35 cellular contexts compared by ENCODE assay signal in genomic region chr2:6579281-6579680, GRCh38.
A peak's percentile ranks its signal among the peaks of the same experiment; 100 is the strongest.
DNase-seq lines count a peak whose midpoint lies in the region; ATAC-seq, FAIRE-seq and TF ChIP-seq lines count a peak whose summit lies in the region.
"Had no signal": no experiment of that assay in that cellular context is flagged by ENCODE, and none has a peak within 500 bp of the region (broad histone marks: within the 10 kb centered on the region; RNA-seq: fewer than 3 reads in every experiment).

No MANE protein-coding gene starts in this region.

- peak overlapping the region; percentile 29; the same call in 1 of the 2 replicates for H2BK20ac ChIP-seq in IMR-90 (ENCODE audit: low read depth, low read length)
- H2BK20ac ChIP-seq in H9 (ENCODE audit: low read depth, low read length, poor library complexity, severe bottlenecking): no peak overlapping the region

- H3K27ac ChIP-seq in HepG2 (ENCODE audit: extremely low read length, insufficient read depth, low read length) (no peak overlapping the region), right lobe of liver (no peak overlapping the region), IMR-90 (ENCODE audit: insufficient read depth, low read length) (no peak overlapping the region), H9 (ENCODE audit: insufficient read length, low read depth, low read length) (no peak overlapping the region)
- H3K27ac ChIP-seq: 22Rv1; A549; BLaER1; BLaER1 treated with 17β-estradiol and CSF1 and Interleukin-3, amounts not matched to agents 10 nM and 100 nM; C4-2B had no signal

- H3K9ac ChIP-seq in HepG2 (ENCODE audit: insufficient read depth, low read depth, low read length) (no peak overlapping the region), IMR-90 (ENCODE audit: low read depth, low read length) (no peak overlapping the region), H9 (ENCODE audit: extremely low read depth, insufficient read length, low read length) (no peak overlapping the region)
- H3K9ac ChIP-seq: BLaER1; BLaER1 treated with 17β-estradiol and CSF1 and Interleukin-3, amounts not matched to agents 10 nM and 100 nM had no signal

- intact Hi-C loops in HepG2 (cut with micrococcal nuclease; ENCODE audit: unreplicated experiment) (no loop called here), right lobe of liver (cut with DNase I) (no loop called here), IMR-90 (cut with micrococcal nuclease) (loop anchor here (5.0 kb wide), 1 partner anchor 48 kb away; no protein-coding TSS in a partner anchor)

- TF ChIP-seq CTCF in HepG2 (CRISPR knock-in tag; IDR thresholded peaks at IDR 0.05): no peak
- TF ChIP-seq CTCF in right lobe of liver (IDR thresholded peaks at IDR 0.05): no peak
- TF ChIP-seq CTCF in IMR-90 (conservative IDR thresholded peaks at IDR 0.05; ENCODE audit: low read depth, low read length): no peak
- no peak for TF ChIP-seq CTCF in brain (conservative IDR thresholded peaks at IDR 0.05)
- TF ChIP-seq CTCF in H9 (conservative IDR thresholded peaks at IDR 0.05): no peak

- H3K4me1 ChIP-seq in HepG2 (ENCODE audit: insufficient read depth, low read length) (no peaks in the 10 kb centered on the region), right lobe of liver (no peaks in the 10 kb centered on the region), IMR-90 (ENCODE audit: control insufficient read depth, insufficient read depth, low read length) (peaks cover 8% of the 10 kb centered on the region), H9 (ENCODE audit: insufficient read depth, low read length) (no peaks in the 10 kb centered on the region)
- H3K4me1 ChIP-seq: A549, BE2C, Caco-2 had no signal

- no peaks in the 10 kb centered on the region for H3K79me2 ChIP-seq in HepG2 (ENCODE audit: insufficient read depth, low read length)
- H3K79me2 ChIP-seq in H9 (ENCODE audit: insufficient read depth, low read length): no peaks in the 10 kb centered on the region

- H2BK120ac ChIP-seq in IMR-90 (ENCODE audit: low read depth, low read length) (0 out of 2 replicates have a peak overlapping the region, but pooled peaks have one; percentile 30), H9 (ENCODE audit: low read depth, low read length, poor library complexity, severe bottlenecking) (no peak overlapping the region)

- H2AK9ac ChIP-seq in IMR-90 (replicated peaks; ENCODE audit: low read depth, low read length, poor library complexity): no peak overlapping the region

- CTCF ChIA-PET in HepG2 (lab: Yijun Ruan, JAX; ENCODE audit: low intra/inter-chr PET ratio, low total read pairs) (no interaction called here), IMR-90 (lab: Yijun Ruan, JAX) (no interaction called here)

- H2BK12ac ChIP-seq in H9 (ENCODE audit: insufficient read length, low read depth, low read length): no peak overlapping the region

- H2AFZ ChIP-seq in HepG2 (ENCODE audit: low read length): no peak overlapping the region
- H2AFZ ChIP-seq in IMR-90 (replicated peaks; ENCODE audit: low read length, poor library complexity): no peak overlapping the region
- no peak overlapping the region for H2AFZ ChIP-seq in H9 (ENCODE audit: low read length)

- no peak overlapping the region for H3K23ac ChIP-seq in IMR-90 (ENCODE audit: low read depth, low read length)
- H3K23ac ChIP-seq in H9 (ENCODE audit: insufficient read length, low read depth, low read length): no peak overlapping the region

- H4K20me1 ChIP-seq in HepG2 (ENCODE audit: insufficient read depth, low read length) (no peaks in the 10 kb centered on the region), IMR-90 (ENCODE audit: insufficient read depth, low read length) (no peaks in the 10 kb centered on the region), H9 (ENCODE audit: control insufficient read depth, insufficient read depth, insufficient read length) (no peaks in the 10 kb centered on the region)
- H4K20me1 ChIP-seq: BLaER1; BLaER1 treated with 17β-estradiol and CSF1 and Interleukin-3, amounts not matched to agents 10 nM and 100 nM had no signal

- no peak overlapping the region for H3K4me3 Mint-ChIP-seq in brain
- no peak overlapping the region for H3K4me3 Mint-ChIP-seq in H9
- H3K4me3 Mint-ChIP-seq: B cell; CD14-positive monocyte; CD4-positive, alpha-beta memory T cell; CD4-positive, alpha-beta T cell; CD4-positive, CD25-positive, alpha-beta regulatory T cell; CD8-positive, alpha-beta memory T cell; CD8-positive, alpha-beta T cell had no signal

- dilution Hi-C loops in IMR-90 (cut with HindIII; ENCODE audit: low sequenced_read_pairs, unreplicated experiment): no loop called here

- no peaks in the 10 kb centered on the region for H3K23me2 ChIP-seq in H9 (ENCODE audit: insufficient read length, low read depth, low read length, poor library complexity, severe bottlenecking)

- H3K4me1 Mint-ChIP-seq in brain (peaks cover 50% of the 10 kb centered on the region), H9 (0 out of 4 replicates have a peak, but pooled peaks cover 2 to 3% of the 10 kb centered on the region in 2 experiments)
- H3K4me1 Mint-ChIP-seq: B cell; CD14-positive monocyte; CD4-positive, alpha-beta memory T cell; CD4-positive, CD25-positive, alpha-beta regulatory T cell; CD8-positive, alpha-beta memory T cell had no signal

- ATAC-seq in HepG2 (no peak), right lobe of liver (no peak), IMR-90 (ENCODE audit: low read depth) (no peak), GM18909 (IDR thresholded peaks at IDR 0.05; ENCODE audit: poor library complexity, unreplicated experiment) (no peak)
- ATAC-seq: A549; CD8-positive, alpha-beta T cell had no signal

- H3K56ac ChIP-seq in IMR-90 (ENCODE audit: extremely low read depth, insufficient read depth, low read length) (no peak overlapping the region), H9 (ENCODE audit: insufficient read length, low read depth, low read length) (no peak overlapping the region)

- peaks cover 15% of the 10 kb centered on the region; the same call in 1 of the 2 replicates for H3K9me3 ChIP-seq in HepG2 (ENCODE audit: low read length)
- H3K9me3 ChIP-seq in right lobe of liver: no peaks in the 10 kb centered on the region
- H3K9me3 ChIP-seq in IMR-90 (ENCODE audit: control insufficient read depth, insufficient read depth, low read length): no peaks in the 10 kb centered on the region
- no peaks in the 10 kb centered on the region for H3K9me3 ChIP-seq in H9 (ENCODE audit: control insufficient read depth, low read depth, low read length)
- H3K9me3 ChIP-seq: A549; BE2C; BLaER1; BLaER1 treated with 17β-estradiol and CSF1 and Interleukin-3, amounts not matched to agents 10 nM and 100 nM; Caco-2 had no signal

- H3K79me1 ChIP-seq in IMR-90 (ENCODE audit: low read depth in 1 of 2, low read length in 2 of 2) (no peaks in the 10 kb centered on the region), H9 (ENCODE audit: insufficient read depth, low read depth, low read length, poor library complexity, severe bottlenecking) (no peaks in the 10 kb centered on the region)

- in situ Hi-C loops in HepG2 (cut with HindIII; ENCODE audit: extremely low pct_ligation_motif_present, low pct_unique_long_range_greater_than_20kb) (no loop called here), IMR-90 (cut with MboI; ENCODE audit: low sequenced_read_pairs) (no loop called here)

- H2AK5ac ChIP-seq in IMR-90 (ENCODE audit: low read depth, low read length) (no peak overlapping the region), H9 (ENCODE audit: insufficient read length, low read length) (no peak overlapping the region)

- H3K14ac ChIP-seq in IMR-90 (replicated peaks; ENCODE audit: low read depth, low read length) (no peak overlapping the region), H9 (ENCODE audit: insufficient read depth, low read length) (no peak overlapping the region)

- H3K4ac ChIP-seq in IMR-90 (ENCODE audit: low read depth, low read length): no peak overlapping the region
- no peak overlapping the region for H3K4ac ChIP-seq in H9 (ENCODE audit: low read depth, low read length)

- DNase-seq in HepG2 (ENCODE audit: low spot score): no peak
- DNase-seq in right lobe of liver: no peak
- DNase-seq in IMR-90: no peak
- no peak for DNase-seq in H9
- DNase-seq: 8988T; ACHN; AML-193; BE2C; C1 segment of cervical spinal cord; Caco-2; Calu3; CD4-positive, alpha-beta memory T cell; CD4-positive, alpha-beta T cell; CD4-positive, CD25-positive, alpha-beta regulatory T cell; CD8-positive, alpha-beta memory T cell; CD8-positive, alpha-beta T cell; COR-L47; DMS 273 treated with DMSO at 0.1 percent for 48 hours; DMS153; DMS53; DMS79; DMS79 treated with DMSO at 0.1 percent for 48 hours; DND-41; EL had no signal

- H3K18ac ChIP-seq in IMR-90 (ENCODE audit: low read depth, low read length) (no peak overlapping the region), H9 (ENCODE audit: insufficient read length, low read depth, low read length) (no peak overlapping the region)

- FAIRE-seq in HepG2 (lab: Jason Lieb, UNC): no peak
- FAIRE-seq: A204.1, A549, D721Med had no signal

- H3T11ph ChIP-seq in H9 (ENCODE audit: low read length): no peak overlapping the region

- H3K27me3 ChIP-seq in HepG2 (ENCODE audit: control insufficient read depth in 1 of 2, insufficient read depth in 2 of 2, low read length in 2 of 2) (no peaks in the 10 kb centered on the region), right lobe of liver (no peaks in the 10 kb centered on the region), IMR-90 (ENCODE audit: control insufficient read depth, insufficient read depth, low read length) (no peaks in the 10 kb centered on the region), H9 (ENCODE audit: insufficient read depth, low read length) (no peaks in the 10 kb centered on the region)
- H3K27me3 ChIP-seq: BE2C; BLaER1; BLaER1 treated with 17β-estradiol and CSF1 and Interleukin-3, amounts not matched to agents 10 nM and 100 nM had no signal

- H3K9me3 Mint-ChIP-seq in brain (peaks cover 0 to 12% (median 4%) of the 10 kb centered on the region in 5 experiments), H9 (no peaks in the 10 kb centered on the region)
- H3K9me3 Mint-ChIP-seq: CD4-positive, alpha-beta T cell; CD8-positive, alpha-beta memory T cell had no signal

- H3K27me3 Mint-ChIP-seq in brain (peaks cover 8% of the 10 kb centered on the region), H9 (ENCODE audit: low read depth) (no peaks in the 10 kb centered on the region)
- H3K27me3 Mint-ChIP-seq: B cell; CD4-positive, CD25-positive, alpha-beta regulatory T cell had no signal

- POLR2A ChIA-PET in HepG2 (lab: Yijun Ruan, JAX): no interaction called here
- POLR2A ChIA-PET in IMR-90 (lab: Charles Lee; ENCODE audit: unreplicated experiment): no interaction called here

- BruUV-seq in HepG2 (replicated peaks; lab: Mats Ljungman, UMichigan) (no TSS peak), IMR-90 (replicated peaks; lab: Mats Ljungman, UMichigan) (no TSS peak)

- TF ChIP-seq RAD21 in HepG2 (CRISPR knock-in tag; IDR thresholded peaks at IDR 0.05): no peak
- no peak for TF ChIP-seq RAD21 in IMR-90 (IDR thresholded peaks at IDR 0.05; ENCODE audit: low read length)

- H2BK5ac ChIP-seq in IMR-90 (ENCODE audit: low read depth, low read length, poor library complexity, severe bottlenecking) (no peak overlapping the region), H9 (ENCODE audit: insufficient read length, low read length) (no peak overlapping the region)

- no peak overlapping the region for H2BK15ac ChIP-seq in IMR-90 (ENCODE audit: low read depth, low read length)
- H2BK15ac ChIP-seq in H9 (ENCODE audit: low read depth, low read length): no peak overlapping the region

- H3K4me2 ChIP-seq in HepG2 (ENCODE audit: low read depth, low read length) (no peak overlapping the region), IMR-90 (ENCODE audit: low read depth, low read length) (no peak overlapping the region), H9 (ENCODE audit: insufficient read depth, insufficient read length, low read length) (no peak overlapping the region)
- H3K4me2 ChIP-seq: A549 had no signal

- H3K9me1 ChIP-seq in IMR-90 (ENCODE audit: insufficient read depth, low read length): no peaks in the 10 kb centered on the region

- TF ChIP-seq POLR2A in HepG2 (IDR thresholded peaks at IDR 0.05; ENCODE audit: insufficient read depth in 1 of 2, low read depth in 2 of 2, low read length in 2 of 2) (no peak), right lobe of liver (IDR thresholded peaks at IDR 0.05) (no peak), IMR-90 (IDR thresholded peaks at IDR 0.05; ENCODE audit: low read depth, low read length) (no peak)

- H3K27ac Mint-ChIP-seq in brain (peak overlapping the region in 3 of 5 experiments; percentile 51 to 84 (median 68)), H9 (no peak overlapping the region)
- H3K27ac Mint-ChIP-seq: B cell; CD14-positive monocyte; CD4-positive, alpha-beta memory T cell; CD4-positive, alpha-beta T cell; CD4-positive, CD25-positive, alpha-beta regulatory T cell; CD8-positive, alpha-beta memory T cell; CD8-positive, alpha-beta T cell had no signal

- no peak overlapping the region for H3K4me3 ChIP-seq in HepG2 (replicated peaks in 1 of 3; ENCODE audit: insufficient read depth in 1 of 3, low read depth in 2 of 3, low read length in 3 of 3)
- no peak overlapping the region for H3K4me3 ChIP-seq in right lobe of liver
- no peak overlapping the region for H3K4me3 ChIP-seq in IMR-90 (ENCODE audit: insufficient read depth, low read depth, low read length)
- H3K4me3 ChIP-seq: A549; BLaER1; BLaER1 treated with 17β-estradiol and CSF1 and Interleukin-3, amounts not matched to agents 10 nM and 100 nM had no signal

- H4K8ac ChIP-seq in IMR-90 (ENCODE audit: low read depth in 2 of 2, low read length in 2 of 2) (no peak overlapping the region), H9 (replicated peaks; ENCODE audit: insufficient read length, low read depth, low read length) (no peak overlapping the region)

- TF ChIP-seq EP300 in HepG2 (IDR thresholded peaks at IDR 0.05; ENCODE audit: low read depth in 2 of 2, low read length in 2 of 2) (no peak), HepG2 (CRISPR knock-in tag; IDR thresholded peaks at IDR 0.05; ENCODE audit: borderline replicate concordance) (no peak)

- no peak overlapping the region for H4K91ac ChIP-seq in IMR-90 (ENCODE audit: insufficient read depth, low read depth, low read length)
- H4K91ac ChIP-seq in H9 (ENCODE audit: insufficient read length, low read depth, low read length): no peak overlapping the region

- H3K36me3 ChIP-seq in HepG2 (replicated peaks in 1 of 2; ENCODE audit: control insufficient read depth in 1 of 2, insufficient read depth in 2 of 2, low read length in 2 of 2) (no peaks in the 10 kb centered on the region), right lobe of liver (no peaks in the 10 kb centered on the region), IMR-90 (ENCODE audit: control insufficient read depth, insufficient read depth, low read length) (no peaks in the 10 kb centered on the region)
- H3K36me3 ChIP-seq: BE2C; BLaER1; BLaER1 treated with 17β-estradiol and CSF1 and Interleukin-3, amounts not matched to agents 10 nM and 100 nM had no signal

- H3K36me3 Mint-ChIP-seq in brain: no peaks in the 10 kb centered on the region
- no peaks in the 10 kb centered on the region for H3K36me3 Mint-ChIP-seq in H9 (ENCODE audit: insufficient read depth in 1 of 3, low read depth in 3 of 3)
- H3K36me3 Mint-ChIP-seq: CD14-positive monocyte; CD4-positive, alpha-beta memory T cell; CD4-positive, CD25-positive, alpha-beta regulatory T cell; CD8-positive, alpha-beta memory T cell; CD8-positive, alpha-beta T cell had no signal

- H4K5ac ChIP-seq in IMR-90 (ENCODE audit: low read depth, low read length): no peak overlapping the region
- H4K5ac ChIP-seq in H9 (ENCODE audit: insufficient read length, low read depth, low read length): no peak overlapping the region

Comparison
In these comparisons a context has a peak if more than half of its experiments do, and no peak if none do; other contexts are left out.
1. H3K27ac Mint-ChIP-seq: peak in brain (3 of 5); none in H9 (0 of 3).